ENCODE assay signal across 2 cellular contexts in the genomic region with DNA sequence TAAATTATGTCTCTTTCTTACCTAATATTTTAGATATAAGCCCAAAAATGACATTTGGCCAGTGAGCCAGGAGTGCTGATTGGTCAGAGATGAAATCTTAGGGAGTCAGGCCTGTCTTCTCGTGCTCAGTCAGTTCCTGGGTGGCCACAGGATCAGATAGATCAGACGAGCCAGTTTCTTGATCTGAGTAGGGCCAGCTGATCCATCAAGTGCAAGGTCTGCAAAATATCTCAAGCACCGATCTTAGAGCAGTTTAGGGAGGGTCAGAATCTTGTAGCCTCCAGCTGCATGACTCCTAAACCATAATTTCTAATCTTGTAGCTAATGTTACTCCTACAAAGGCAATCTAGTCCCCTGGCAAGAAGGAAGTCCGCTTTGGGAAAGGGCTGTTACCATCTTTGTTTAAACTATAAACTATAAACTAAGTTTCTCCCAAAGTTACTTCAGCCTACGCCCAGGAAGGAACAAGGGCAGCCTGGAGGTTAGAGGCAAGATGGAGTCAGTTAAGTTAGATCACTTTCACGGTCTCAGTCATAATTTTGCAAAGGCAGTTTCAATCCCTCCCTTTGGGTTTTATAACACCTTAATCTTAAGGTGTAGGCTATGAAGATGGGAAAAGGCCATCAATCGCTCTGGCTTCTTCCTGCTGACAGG. TPM values are rescaled to one million over a fixed set of nuclear protein-coding genes. Genes with fewer than 3 reads are reported as not detected.
"Had no signal": no experiment of that assay in that cellular context is flagged by ENCODE, and none has a peak within 500 bp of the region (broad histone marks: within the 10 kb centered on the region; RNA-seq: fewer than 3 reads in every experiment).

No MANE protein-coding gene starts in this region.

RNA-seq across cellular contexts. Expression of gene FAM43B, which starts 32.6 kb away (rescaled TPM):
- total RNA-seq: MCF 10A, SJSA1 had no signal
